Comparison of ENCODE assay signal across 8 cellular contexts in genomic region chr7:116180302-116180701, GRCh38. TPM values are rescaled to one million over a fixed set of nuclear protein-coding genes. Genes with fewer than 3 reads are reported as not detected.
DNase-seq lines count a peak whose midpoint lies in the region; ATAC-seq and TF ChIP-seq lines count a peak whose summit lies in the region.

No MANE protein-coding gene starts in this region.

- CTCF ChIA-PET in T-cell (lab: Charles Lee), result interaction anchor here (0.5 to 8.7 kb wide), 55 partner anchors 9 to 415 kb away, joined by 3 to 450 read pairs (median 4); partner anchors contain the start of gene TES (in 2 of the 2)

- H3K79me2 ChIP-seq in fibroblast of lung (ENCODE audit: control insufficient read depth, insufficient read depth, low read length), result no peaks in the 10 kb centered on the region

- peak; percentile 74 to 78 for TF ChIP-seq CTCF in fibroblast of lung (conservative IDR thresholded peaks at IDR 0.05 in 1 of 2, IDR thresholded peaks at IDR 0.05 in 1 of 2; ENCODE audit: low read depth in 1 of 2, low read length in 2 of 2)
- TF ChIP-seq CTCF in ovary (IDR thresholded peaks at IDR 0.05), result peak in 2 of 3 donors; percentile 46 to 50

- H3K27me3 ChIP-seq in fibroblast of lung (ENCODE audit: control insufficient read depth, insufficient read depth, low read length) (no peaks in the 10 kb centered on the region), ovary (no peaks in the 10 kb centered on the region)

- intact Hi-C loops in ovary (cut with DNase I), result no loop called here

- TF ChIP-seq POLR2A in ovary (IDR thresholded peaks at IDR 0.05), result no peak

- H3K36me3 Mint-ChIP-seq in T-cell, result no peaks in the 10 kb centered on the region

- H3K4me1 Mint-ChIP-seq in T-cell, result peaks cover 0 to 8% (median 8%) of the 10 kb centered on the region in 3 donors

- H3K27ac ChIP-seq in fibroblast of lung (ENCODE audit: insufficient read depth, low read length) (no peak overlapping the region), ovary (no peak overlapping the region)

- DNase-seq in stimulated activated naive CD4-positive, alpha-beta T cell (lab: John Stamatoyannopoulos, UW), result peak in 5 of 6 experiments; percentile 4 to 66 (median 44)
- DNase-seq in stimulated activated naive CD4-positive, alpha-beta T cell treated with Interleukin-2 at 50 U/mL for 16 hours (lab: John Stamatoyannopoulos, UW), result no peak
- DNase-seq in KBM-7 (peak; percentile 66), T-cell (peak in 17 of 34 experiments; percentile 3 to 40 (median 15)), fibroblast of lung (ENCODE audit: low read depth in 2 of 2) (peak; percentile 51 to 74), ovary (no peak), cerebellar nuclear complex (lab: John Stamatoyannopoulos, UW) (no peak)

- H3K9me3 ChIP-seq in fibroblast of lung (ENCODE audit: control insufficient read depth, insufficient read depth, low read depth, low read length), result no peaks in the 10 kb centered on the region
- H3K9me3 ChIP-seq in ovary, result no peaks in the 10 kb centered on the region

- no peaks in the 10 kb centered on the region for H3K4me1 ChIP-seq in fibroblast of lung (ENCODE audit: control insufficient read depth, extremely low read depth, insufficient read depth, low read length)
- no peaks in the 10 kb centered on the region for H3K4me1 ChIP-seq in ovary (ENCODE audit: insufficient read depth)

- H3K27me3 Mint-ChIP-seq in T-cell, result no peaks in the 10 kb centered on the region

- POLR2A ChIA-PET in T-cell (lab: Charles Lee), result interaction anchor here in 1 of 2 donors (0.9 to 1.1 kb wide), 2 partner anchors 55 to 58 kb away, joined by 3 read pairs; no protein-coding TSS in a partner anchor

- no peak overlapping the region for H3K4me3 Mint-ChIP-seq in T-cell

- peak; percentile 76 for ATAC-seq in GM21717 (IDR thresholded peaks at IDR 0.05; ENCODE audit: unreplicated experiment)
- peak; percentile 79 to 81 (median 80) for ATAC-seq in T-cell (replicated peaks in 1 of 4)

- no peaks in the 10 kb centered on the region for H3K36me3 ChIP-seq in fibroblast of lung (ENCODE audit: control insufficient read depth, insufficient read depth, low read length)
- no peaks in the 10 kb centered on the region for H3K36me3 ChIP-seq in ovary

- no peak overlapping the region for H2AFZ ChIP-seq in fibroblast of lung (ENCODE audit: low read length)

- H3K4me2 ChIP-seq in fibroblast of lung (ENCODE audit: extremely low read depth, insufficient read depth, low read length), result no peak overlapping the region

- no peak overlapping the region for H3K9ac ChIP-seq in fibroblast of lung (ENCODE audit: insufficient read depth, low read length)

- TF ChIP-seq EP300 in ovary (IDR thresholded peaks at IDR 0.05), result no peak

- no peaks in the 10 kb centered on the region for H4K20me1 ChIP-seq in fibroblast of lung (ENCODE audit: control insufficient read depth, extremely low read depth, insufficient read depth, low read length)

- peaks cover 0 to 5% (median 0%) of the 10 kb centered on the region in 3 donors for H3K9me3 Mint-ChIP-seq in T-cell

- in situ Hi-C loops in KBM-7 (cut with MboI; ENCODE audit: low pct_unique_long_range_greater_than_20kb, low sequenced_read_pairs), result no loop called here

- H3K27ac Mint-ChIP-seq in T-cell, result no peak overlapping the region

- no peak overlapping the region for H3K4me3 ChIP-seq in fibroblast of lung (replicated peaks in 1 of 4; ENCODE audit: control extremely low read depth in 1 of 4, insufficient read depth in 1 of 4, low read depth in 3 of 4, low read length in 4 of 4)
- H3K4me3 ChIP-seq in ovary, result no peak overlapping the region

- 48 to 57% (median 51%) methylated on average over 2 of the region's 2 CpGs for WGBS in ovary, 3 donors

RNA-seq across cellular contexts. Expression of gene TES, which starts 30.0 kb away (rescaled TPM):
- total RNA-seq in T-cell (100 to 1,000 TPM; 101 to 132 (median 117) TPM), fibroblast of lung (15.4 and 17.7 TPM in 2 replicates), ovary (10 to 100 TPM in 4 of 7 donors, 1 to 10 TPM in 3; 6.0 to 52.3 (median 11.0) TPM)
- polyA plus RNA-seq in fibroblast of lung (28.6 and 64.1 TPM in 2 replicates), ovary (10 to 100 TPM; 11.1 to 65.0 TPM)
- 15.7 and 35.1 TPM in 2 replicates for polyA plus RNA-seq in fibroblast of lung (2012)
- polyA minus RNA-seq in fibroblast of lung (ENCODE audit: low replicate concordance), result 19.3 and 74.3 TPM in 2 replicates

Comparison
In these comparisons a context has a peak if more than half of its experiments do, and no peak if none do; other contexts are left out.
1. DNase-seq: peak in stimulated activated naive CD4-positive, alpha-beta T cell (5 of 6), KBM-7 (single experiment) and fibroblast of lung (2 of 2); none in stimulated activated naive CD4-positive, alpha-beta T cell treated with Interleukin-2 at 50 U/mL for 16 hours (single experiment), ovary (0 of 5) and cerebellar nuclear complex (0 of 2).